Comparison of ENCODE assay signal across 8 cellular contexts in genomic region chr2:96116424-96116878, GRCh38. TPM values are rescaled to one million over a fixed set of nuclear protein-coding genes. Genes with fewer than 3 reads are reported as not detected.
DNase-seq lines count a peak whose midpoint lies in the region; ATAC-seq and TF ChIP-seq lines count a peak whose summit lies in the region.

ADRA2B (minus strand) TSS chr2:96116571; CDS start chr2:96116149, 422 bp downstream.

- TF ChIP-seq CTCF in BE2C (IDR thresholded peaks at IDR 0.05; ENCODE audit: low read depth, low read length), result no peak
- TF ChIP-seq CTCF in WI38 (IDR thresholded peaks at IDR 0.05; ENCODE audit: low read depth, low read length), result no peak
- no peak for TF ChIP-seq CTCF in breast epithelium (IDR thresholded peaks at IDR 0.05)
- TF ChIP-seq CTCF in lower lobe of right lung (IDR thresholded peaks at IDR 0.05), result no peak

- H3K4me1 ChIP-seq in BE2C, result no peaks in the 10 kb centered on the region
- peaks cover 3 to 12% of the 10 kb centered on the region in 2 donors for H3K4me1 ChIP-seq in breast epithelium
- H3K4me1 ChIP-seq in lower lobe of right lung, result peaks cover 13% of the 10 kb centered on the region

- H3K4me3 ChIP-seq in BE2C (ENCODE audit: low read depth, low read length) (peak within 1 kb of the TSS; percentile 47), WI38 (ENCODE audit: low read depth, low read length) (peak within 1 kb of the TSS; percentile 24; the same call in 1 of the 2 replicates), breast epithelium (peak within 1 kb of the TSS; percentile 49 to 91 (median 56)), lower lobe of right lung (peak within 1 kb of the TSS; percentile 71)

- H3K27me3 ChIP-seq in BE2C (no peaks in the 10 kb centered on the region), breast epithelium (peaks cover 0 to 4% of the 10 kb centered on the region in 2 donors), lower lobe of right lung (ENCODE audit: low read depth) (peaks cover 41% of the 10 kb centered on the region)

- no peak for TF ChIP-seq POLR2A in breast epithelium (IDR thresholded peaks at IDR 0.05)

- intact Hi-C loops in breast epithelium (cut with DNase I; ENCODE audit: low total_unique reads) (loop anchor here (10.0 kb wide), 2 partner anchors 92 to 962 kb away; partner anchors contain the start of gene ZNF514), lower lobe of right lung (cut with DNase I) (no loop called here)

- peak; percentile 59 for ATAC-seq in GM19351 (IDR thresholded peaks at IDR 0.05; ENCODE audit: unreplicated experiment)
- ATAC-seq in HG03571 (IDR thresholded peaks at IDR 0.05; ENCODE audit: unreplicated experiment), result peak; percentile 35
- peak; percentile 86 to 92 for ATAC-seq in lower lobe of right lung

- no peaks in the 10 kb centered on the region for H3K9me3 ChIP-seq in BE2C
- no peaks in the 10 kb centered on the region for H3K9me3 ChIP-seq in breast epithelium
- H3K9me3 ChIP-seq in lower lobe of right lung, result no peaks in the 10 kb centered on the region

- no peaks in the 10 kb centered on the region for H3K36me3 ChIP-seq in BE2C
- H3K36me3 ChIP-seq in breast epithelium, result no peaks in the 10 kb centered on the region
- no peaks in the 10 kb centered on the region for H3K36me3 ChIP-seq in lower lobe of right lung

- DNase-seq in BE2C, result peak; percentile 28
- DNase-seq in breast epithelium (ENCODE audit: low spot score in 2 of 2), result peak; percentile 66 to 82
- peak; percentile 82 for DNase-seq in lower lobe of right lung
- peak; percentile 61 for DNase-seq in stimulated activated CD8-positive, alpha-beta memory T cell treated with anti-CD3 and anti-CD28 coated beads, Interleukin-15, amount 100 ng/mL, for 1 hour (ENCODE audit: low read depth)
- DNase-seq in putamen (ENCODE audit: low spot score), result no peak

- H3K27ac ChIP-seq in breast epithelium (peak within 1 kb of the TSS; percentile 53 to 77), lower lobe of right lung (peak within 1 kb of the TSS; percentile 46)

RNA-seq across cellular contexts. Expression of gene ADRA2B, which starts in this region (rescaled TPM):
- not detected for polyA plus RNA-seq in BE2C (2012; ENCODE audit: insufficient read depth, insufficient read length, low read depth)
- 1 to 10 TPM; 1.3 to 1.6 (median 1.4) TPM for total RNA-seq in breast epithelium
- total RNA-seq in lower lobe of right lung, result 0.32 TPM

Comparison
In these comparisons a context has a peak if more than half of its experiments do, and no peak if none do; other contexts are left out.
1. Peak in DNase-seq, ATAC-seq, H3K4me3 ChIP-seq and H3K27ac ChIP-seq in lower lobe of right lung; RNA of the gene not detected or under 1 TPM.
2. ATAC-seq: peak in every context shown above with its lines; median percentile 89 in lower lobe of right lung; 59 in GM19351; 35 in HG03571.